In the genomic region with DNA sequence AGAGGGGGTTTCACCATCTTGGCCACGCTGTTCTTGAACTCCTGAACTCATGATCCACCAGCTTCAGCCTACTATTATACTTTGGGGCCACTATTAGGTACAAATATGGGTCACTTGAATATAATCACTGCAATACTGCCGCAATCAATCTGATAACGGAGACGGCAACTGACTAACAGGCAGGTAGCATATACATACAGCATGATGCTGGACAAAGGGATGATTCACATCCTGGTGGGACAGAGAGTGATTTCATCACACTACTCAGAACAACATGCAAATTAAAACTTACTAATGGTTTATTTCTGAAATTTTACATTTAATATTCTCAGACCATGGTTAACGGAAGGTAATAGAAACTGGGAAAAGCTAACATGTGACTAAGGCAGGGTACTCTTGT, we compare ENCODE assay signal across 22 cellular contexts. TPM values are rescaled to one million over a fixed set of nuclear protein-coding genes. Genes with fewer than 3 reads are reported as not detected.
DNase-seq lines count a peak whose midpoint lies in the region; ATAC-seq, FAIRE-seq and TF ChIP-seq lines count a peak whose summit lies in the region.
"Had no signal": no experiment of that assay in that cellular context is flagged by ENCODE, and none has a peak within 500 bp of the region (broad histone marks: within the 10 kb centered on the region; RNA-seq: fewer than 3 reads in every experiment).

No MANE protein-coding gene starts in this region.

- H3K9me3 ChIP-seq in endothelial cell of umbilical vein (replicated peaks; ENCODE audit: control insufficient read depth, insufficient read depth, low read length): no peaks in the 10 kb centered on the region
- H3K9me3 ChIP-seq: stomach had no signal

- intact Hi-C loops in endothelial cell of umbilical vein (cut with micrococcal nuclease): no loop called here

- H3K36me3 Mint-ChIP-seq in T-helper 2 cell treated with Interferon-gamma antibody and Interleukin-4, amounts not matched to agents 5 μg/mL and 100 μg/mL, for 36 hours (ENCODE audit: low read depth): peaks cover 19% of the 10 kb centered on the region
- H3K36me3 Mint-ChIP-seq in activated CD4-positive, alpha-beta memory T cell treated with anti-CD3 and anti-CD28 coated beads, Interleukin-2, amount 10 ng/mL, durations not matched to agents 7 days and 5 days (ENCODE audit: low read depth): peaks cover 32% of the 10 kb centered on the region
- H3K36me3 Mint-ChIP-seq: natural killer cell had no signal

- no peaks in the 10 kb centered on the region for H4K20me1 ChIP-seq in endothelial cell of umbilical vein (replicated peaks; ENCODE audit: control insufficient read depth, extremely low read depth, insufficient read depth, low read length)

- H3K27me3 Mint-ChIP-seq in T-helper 2 cell treated with Interferon-gamma antibody and Interleukin-4, amounts not matched to agents 5 μg/mL and 100 μg/mL, for 36 hours (ENCODE audit: low read depth): no peaks in the 10 kb centered on the region
- H3K27me3 Mint-ChIP-seq in activated CD4-positive, alpha-beta memory T cell treated with anti-CD3 and anti-CD28 coated beads, Interleukin-2, amount 10 ng/mL, durations not matched to agents 7 days and 5 days: no peaks in the 10 kb centered on the region
- H3K27me3 Mint-ChIP-seq: activated naive CD4-positive, alpha-beta T cell treated with anti-CD3 and anti-CD28 coated beads, Interleukin-2, amount 50 U/mL, for 24 hours; CD4-positive, CD25-positive, alpha-beta regulatory T cell had no signal

- no peak overlapping the region for H3K4me3 Mint-ChIP-seq in T-helper 2 cell treated with Interferon-gamma antibody and Interleukin-4, amounts not matched to agents 5 μg/mL and 100 μg/mL, for 36 hours
- H3K4me3 Mint-ChIP-seq in activated CD4-positive, alpha-beta memory T cell treated with anti-CD3 and anti-CD28 coated beads, Interleukin-2, amount 10 ng/mL, durations not matched to agents 7 days and 5 days: no peak overlapping the region
- H3K4me3 Mint-ChIP-seq: activated naive CD4-positive, alpha-beta T cell treated with anti-CD3 and anti-CD28 coated beads, Interleukin-2, amount 50 U/mL, for 24 hours; CD4-positive, CD25-positive, alpha-beta regulatory T cell; endodermal cell; natural killer cell had no signal

- FAIRE-seq in endothelial cell of umbilical vein (lab: Jason Lieb, UNC): peak; percentile 86
- FAIRE-seq: GM19239, urothelium cell line had no signal

- POLR2A ChIA-PET in endothelial cell of umbilical vein (lab: Charles Lee): no interaction called here
- POLR2A ChIA-PET in activated CD4-positive, alpha-beta memory T cell treated with anti-CD3 and anti-CD28 coated beads, Interleukin-2, amount 10 ng/mL, durations not matched to agents 7 days and 5 days (lab: Charles Lee): interaction anchor here (1.0 kb wide), 1 partner anchor 12 kb away, joined by 3 read pairs; a partner anchor contains a TSS

- H3K9ac ChIP-seq in endothelial cell of umbilical vein (replicated peaks; ENCODE audit: extremely low read depth, insufficient read depth, low read length): no peak overlapping the region

- H3K27ac ChIP-seq in endothelial cell of umbilical vein (ENCODE audit: insufficient read depth, low read depth, low read length): peak overlapping the region; percentile 34
- H3K27ac ChIP-seq: stomach had no signal

- H3K4me2 ChIP-seq in endothelial cell of umbilical vein (ENCODE audit: insufficient read depth, low read length): no peak overlapping the region

- H3K36me3 ChIP-seq in endothelial cell of umbilical vein (ENCODE audit: control insufficient read depth in 2 of 2, extremely low read depth in 1 of 2, insufficient read depth in 2 of 2, low read length in 2 of 2) (no peaks in the 10 kb centered on the region), H7 (replicated peaks; ENCODE audit: control insufficient read depth, insufficient read depth, low read length) (no peaks in the 10 kb centered on the region; the same call in 1 of the 2 replicates)

- H3K9me3 Mint-ChIP-seq in T-helper 2 cell treated with Interferon-gamma antibody and Interleukin-4, amounts not matched to agents 5 μg/mL and 100 μg/mL, for 36 hours: no peaks in the 10 kb centered on the region
- H3K9me3 Mint-ChIP-seq in activated CD4-positive, alpha-beta memory T cell treated with anti-CD3 and anti-CD28 coated beads, Interleukin-2, amount 10 ng/mL, durations not matched to agents 7 days and 5 days: peaks cover 5% of the 10 kb centered on the region
- H3K9me3 Mint-ChIP-seq: activated naive CD4-positive, alpha-beta T cell treated with anti-CD3 and anti-CD28 coated beads, Interleukin-2, amount 50 U/mL, for 24 hours; CD4-positive, CD25-positive, alpha-beta regulatory T cell; endodermal cell; natural killer cell had no signal

- CTCF ChIA-PET in endothelial cell of umbilical vein (lab: Charles Lee): interaction anchor here (1.4 to 1.5 kb wide), 2 partner anchors 11 to 30 kb away, joined by 3 to 5 read pairs; a partner anchor contains a TSS
- CTCF ChIA-PET in activated CD4-positive, alpha-beta memory T cell treated with anti-CD3 and anti-CD28 coated beads, Interleukin-2, amount 10 ng/mL, durations not matched to agents 7 days and 5 days (lab: Charles Lee): no interaction called here

- H3K79me2 ChIP-seq in endothelial cell of umbilical vein (ENCODE audit: control insufficient read depth, insufficient read depth, low read length): peaks cover 32% of the 10 kb centered on the region

- dilution Hi-C loops in endothelial cell of umbilical vein (cut with MboI; ENCODE audit: extremely low pct_ligation_motif_present, low sequenced_read_pairs): no loop called here

- no peaks in the 10 kb centered on the region for H3K9me1 ChIP-seq in endothelial cell of umbilical vein (replicated peaks; ENCODE audit: control insufficient read depth, extremely low read depth, insufficient read depth, low read length)

- no peak for TF ChIP-seq CTCF in endothelial cell of umbilical vein (IDR thresholded peaks at IDR 0.05; ENCODE audit: extremely low read depth in 1 of 2, insufficient read depth in 1 of 2, low read depth in 1 of 2, low read length in 2 of 2)

- no peaks in the 10 kb centered on the region for H3K27me3 ChIP-seq in endothelial cell of umbilical vein (ENCODE audit: control insufficient read depth in 2 of 2, insufficient read depth in 2 of 2, low read length in 2 of 2)
- no peaks in the 10 kb centered on the region for H3K27me3 ChIP-seq in H7 (ENCODE audit: control insufficient read depth, insufficient read depth, low read length)
- H3K27me3 ChIP-seq: stomach had no signal

- H3K27ac Mint-ChIP-seq in T-helper 2 cell treated with Interferon-gamma antibody and Interleukin-4, amounts not matched to agents 5 μg/mL and 100 μg/mL, for 36 hours: no peak overlapping the region
- no peak overlapping the region for H3K27ac Mint-ChIP-seq in activated CD4-positive, alpha-beta memory T cell treated with anti-CD3 and anti-CD28 coated beads, Interleukin-2, amount 10 ng/mL, durations not matched to agents 7 days and 5 days
- H3K27ac Mint-ChIP-seq: endodermal cell, natural killer cell had no signal

- no peak for TF ChIP-seq POLR2A in endothelial cell of umbilical vein (IDR thresholded peaks at IDR 0.05; ENCODE audit: low read depth, low read length)

- no peak for ATAC-seq in GM19467 (IDR thresholded peaks at IDR 0.05; ENCODE audit: unreplicated experiment)
- ATAC-seq: natural killer cell had no signal

- BruUV-seq in endothelial cell of umbilical vein (replicated peaks; lab: Mats Ljungman, UMichigan): no TSS peak

- peak; percentile 2 for DNase-seq in T-helper 2 cell treated with Interferon-gamma antibody and Interleukin-4, amounts not matched to agents 5 μg/mL and 100 μg/mL, for 36 hours (ENCODE audit: low spot score)
- no peak for DNase-seq in T-helper 2 cell
- peak; percentile 2 to 33 for DNase-seq in SW 1271 (lab: John Stamatoyannopoulos, UW)
- DNase-seq in endothelial cell of umbilical vein (ENCODE audit: low read depth, low spot score): peak; percentile 77
- peak; percentile 59 for DNase-seq in renal cortical epithelial cell (ENCODE audit: low read depth)
- DNase-seq in activated CD4-positive, alpha-beta memory T cell treated with anti-CD3 and anti-CD28 coated beads, Interleukin-2, amount 10 ng/mL, durations not matched to agents 7 days and 5 days: no peak
- no peak for DNase-seq in H7
- DNase-seq: activated CD4-positive, alpha-beta T cell treated with anti-CD3 and anti-CD28 coated beads for 4 hours; CD4-positive, CD25-positive, alpha-beta regulatory T cell; central memory CD4-positive, alpha-beta T cell; endodermal cell; glutamatergic neuron; KBM-7; natural killer cell; NCI-H1417; NCI-H2171; stimulated activated CD4-positive, alpha-beta T cell treated with anti-CD3 and anti-CD28 coated beads, Interleukin-15, amount 100 ng/mL, for 24 hours; stomach had no signal

- H3K4me3 ChIP-seq in endothelial cell of umbilical vein (replicated peaks in 1 of 3; ENCODE audit: insufficient read depth in 1 of 3, low read depth in 1 of 3, low read length in 3 of 3) (no peak overlapping the region), H7 (ENCODE audit: insufficient read depth, low read depth, low read length) (no peak overlapping the region)
- H3K4me3 ChIP-seq: stomach had no signal

- no peak overlapping the region for H2AFZ ChIP-seq in endothelial cell of umbilical vein (ENCODE audit: low read depth, low read length)

- peaks cover 7% of the 10 kb centered on the region for H3K4me1 Mint-ChIP-seq in T-helper 2 cell treated with Interferon-gamma antibody and Interleukin-4, amounts not matched to agents 5 μg/mL and 100 μg/mL, for 36 hours (ENCODE audit: low read depth)
- H3K4me1 Mint-ChIP-seq in activated CD4-positive, alpha-beta memory T cell treated with anti-CD3 and anti-CD28 coated beads, Interleukin-2, amount 10 ng/mL, durations not matched to agents 7 days and 5 days: peaks cover 7% of the 10 kb centered on the region

- peaks cover 6% of the 10 kb centered on the region for H3K4me1 ChIP-seq in endothelial cell of umbilical vein (ENCODE audit: control insufficient read depth, extremely low read depth, insufficient read depth, low read length)

TF ChIP-seq in endothelial cell of umbilical vein, 7 proteins besides CTCF, POLR2A, EP300 and RAD21 (continues in another document):
- TF ChIP-seq FOS (IDR thresholded peaks at IDR 0.05; ENCODE audit: borderline replicate concordance, insufficient read depth, low read length) (peak; percentile 81), JUN (IDR thresholded peaks at IDR 0.05; ENCODE audit: borderline replicate concordance, insufficient read depth, insufficient read length, low read depth) (peak; percentile 80)

RNA-seq across cellular contexts. Expression of a gene that starts 10.9 kb away (rescaled TPM):
- 35.1 and 38.7 TPM in 2 replicates for total RNA-seq in endothelial cell of umbilical vein
- 15.6 and 18.0 TPM in 2 replicates for polyA plus RNA-seq in endothelial cell of umbilical vein
- 16.0 and 16.3 TPM in 2 replicates for polyA plus RNA-seq in endothelial cell of umbilical vein (2011; cell fraction: cytosol; rRNA removed)
- 23.3 and 24.7 TPM in 2 replicates for polyA plus RNA-seq in endothelial cell of umbilical vein (2011; cell fraction: nucleus; rRNA removed)
- 21.6 and 27.0 TPM in 2 replicates for polyA plus RNA-seq in endothelial cell of umbilical vein (2012)
- polyA minus RNA-seq in endothelial cell of umbilical vein: 101 TPM in 2 replicates
- 41.3 TPM for polyA minus RNA-seq in endothelial cell of umbilical vein (2011; cell fraction: cytosol; rRNA and poly(A)+ RNA removed)
- polyA minus RNA-seq in endothelial cell of umbilical vein (2011; cell fraction: nucleus; rRNA and poly(A)+ RNA removed): 177 and 233 TPM in 2 replicates
- total RNA-seq in renal cortical epithelial cell: 93.1 and 119 TPM in 2 replicates
- 10 to 100 TPM; 42.4 to 45.2 TPM for total RNA-seq in activated CD4-positive, alpha-beta memory T cell treated with anti-CD3 and anti-CD28 coated beads, Interleukin-2, amount 10 ng/mL, durations not matched to agents 7 days and 5 days
- 47.3 and 64.3 TPM in 2 replicates for total RNA-seq in H7 (2014; rRNA removed; shearing (Covaris generic))

Comparison
In these comparisons a context has a peak if more than half of its experiments do, and no peak if none do; other contexts are left out.
1. DNase-seq: peak in T-helper 2 cell treated with Interferon-gamma antibody and Interleukin-4, amounts not matched to agents 5 μg/mL and 100 μg/mL, for 36 hours (single experiment), SW 1271 (2 of 2), endothelial cell of umbilical vein (single experiment) and renal cortical epithelial cell (single experiment); none in T-helper 2 cell (0 of 5), activated CD4-positive, alpha-beta memory T cell treated with anti-CD3 and anti-CD28 coated beads, Interleukin-2, amount 10 ng/mL, durations not matched to agents 7 days and 5 days (single experiment) and H7 (single experiment).